ENCODE assay signal across 15 cellular contexts in the genomic region with DNA sequence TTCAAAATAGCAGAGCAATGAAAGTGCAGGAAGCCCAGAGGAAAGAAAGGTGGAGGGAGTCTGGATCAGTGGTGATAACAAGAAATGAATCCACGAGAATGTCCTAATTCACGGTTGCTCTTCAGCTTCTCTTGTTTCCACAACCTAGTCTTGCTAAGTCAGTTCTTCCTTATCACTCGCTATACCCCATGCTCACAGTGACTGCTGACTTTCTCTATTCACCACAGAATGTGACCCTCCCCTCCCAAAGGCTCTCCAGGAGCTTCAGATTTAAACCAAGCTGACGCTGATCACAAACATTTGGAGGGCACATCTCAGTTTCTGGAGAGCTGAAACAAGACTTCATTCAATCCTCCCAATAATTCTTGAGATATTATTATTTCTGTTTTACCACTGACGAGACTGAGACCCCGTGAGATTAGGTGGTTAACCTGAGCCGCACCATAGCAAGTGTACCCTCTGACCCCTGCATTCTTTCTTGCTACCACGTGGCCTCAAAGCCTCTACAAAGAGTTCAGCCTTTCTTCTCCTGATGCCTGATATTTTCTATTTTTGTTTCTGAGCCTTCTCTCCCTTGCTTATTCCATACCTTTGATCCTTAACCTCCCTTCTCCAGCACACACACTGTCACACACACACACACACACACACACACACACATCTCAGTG. TPM values are rescaled to one million over a fixed set of nuclear protein-coding genes. Genes with fewer than 3 reads are reported as not detected.
DNase-seq lines count a peak whose midpoint lies in the region; ATAC-seq and TF ChIP-seq lines count a peak whose summit lies in the region.
"Had no signal": no experiment of that assay in that cellular context is flagged by ENCODE, and none has a peak within 500 bp of the region (broad histone marks: within the 10 kb centered on the region; RNA-seq: fewer than 3 reads in every experiment).

No MANE protein-coding gene starts in this region.

- H2AFZ ChIP-seq in GM23248, result no peak overlapping the region
- H2AFZ ChIP-seq in mesenchymal stem cell (ENCODE audit: low read depth, low read length), result no peak overlapping the region
- H2AFZ ChIP-seq in smooth muscle cell (ENCODE audit: low read depth), result no peak overlapping the region

- H2BK12ac ChIP-seq in mesenchymal stem cell (ENCODE audit: low read length in 2 of 2), result peak overlapping the region in 1 of 2 experiments; percentile 85

- H2BK120ac ChIP-seq in mesenchymal stem cell (ENCODE audit: low read depth, low read length), result no peak overlapping the region

- H2BK15ac ChIP-seq in mesenchymal stem cell (ENCODE audit: low read depth, poor library complexity, severe bottlenecking), result no peak overlapping the region

- H4K91ac ChIP-seq in mesenchymal stem cell (ENCODE audit: low read length), result no peak overlapping the region

- no peak for TF ChIP-seq CTCF in smooth muscle cell (IDR thresholded peaks at IDR 0.05; ENCODE audit: borderline replicate concordance, insufficient read depth, poor library complexity, severe bottlenecking)

- peak overlapping the region; percentile 51; the same call in 1 of the 2 replicates for H3K9ac ChIP-seq in GM23248
- H3K9ac ChIP-seq in mesenchymal stem cell (ENCODE audit: low read length), result peak overlapping the region; percentile 48
- H3K9ac ChIP-seq in smooth muscle cell (ENCODE audit: low read depth), result no peak overlapping the region

- H2BK5ac ChIP-seq in mesenchymal stem cell (ENCODE audit: low read depth, low read length, poor library complexity, severe bottlenecking), result no peak overlapping the region

- H3K4me1 ChIP-seq in GM23248 (ENCODE audit: insufficient read depth), result peaks cover 88% of the 10 kb centered on the region
- peaks cover 7% of the 10 kb centered on the region for H3K4me1 ChIP-seq in mesenchymal stem cell (ENCODE audit: control insufficient read depth, insufficient read depth, low read depth, low read length)
- peaks cover 15% of the 10 kb centered on the region for H3K4me1 ChIP-seq in smooth muscle cell (ENCODE audit: low read depth)
- H3K4me1 ChIP-seq: adrenal gland had no signal

- DNase-seq in GM23248 (no peak), amniotic epithelial cell (ENCODE audit: low read depth) (peak; percentile 41), mesenchymal stem cell (no peak), smooth muscle cell (lab: John Stamatoyannopoulos, UW; ENCODE audit: unreplicated experiment) (no peak), MG63 (no peak), H7 (no peak)
- DNase-seq in stimulated activated CD4-positive, alpha-beta T cell treated with anti-CD3 and anti-CD28 coated beads, Interleukin-4, amount 100 ng/mL, for 24 hours, result no peak
- DNase-seq: adrenal gland; left colon; NCI-H2029; NCI-H510A treated with DMSO at 0.1 percent for 48 hours; SHP77; stimulated activated naive CD8-positive, alpha-beta T cell treated with anti-CD3 and anti-CD28 coated beads, Interleukin-15, Interleukin-2, amounts not matched to agents 100 U/mL and 50 U/mL, for 24 hours had no signal

- peak overlapping the region; percentile 9 for H2AK5ac ChIP-seq in mesenchymal stem cell (ENCODE audit: low read length, severe bottlenecking)

- H3K4me2 ChIP-seq in GM23248 (ENCODE audit: unreplicated experiment), result peak overlapping the region; percentile 53
- H3K4me2 ChIP-seq in mesenchymal stem cell (ENCODE audit: low read length, poor library complexity, severe bottlenecking), result no peak overlapping the region
- peak overlapping the region; percentile 54 for H3K4me2 ChIP-seq in smooth muscle cell

- H4K20me1 ChIP-seq in GM23248 (ENCODE audit: insufficient read depth), result peaks cover 19% of the 10 kb centered on the region; the same call in 1 of the 2 replicates
- H4K20me1 ChIP-seq in smooth muscle cell (ENCODE audit: low read depth), result peaks cover 77% of the 10 kb centered on the region

- H4K8ac ChIP-seq in mesenchymal stem cell (ENCODE audit: low read length), result no peak overlapping the region

- peaks cover 100% of the 10 kb centered on the region for H3K79me2 ChIP-seq in GM23248 (ENCODE audit: insufficient read depth)
- peaks cover 72% of the 10 kb centered on the region for H3K79me2 ChIP-seq in smooth muscle cell (ENCODE audit: low read depth)

- in situ Hi-C loops in GM23248 (cut with MboI), result loop anchor here (10.0 kb wide), 1 partner anchor 265 kb away; no protein-coding TSS in a partner anchor

- H3F3A ChIP-seq in GM23248 (ENCODE audit: insufficient read depth) (peaks cover 97% of the 10 kb centered on the region), smooth muscle cell (ENCODE audit: low read depth) (peaks cover 21% of the 10 kb centered on the region)

- no peak overlapping the region for H3K4ac ChIP-seq in mesenchymal stem cell (ENCODE audit: low read depth in 1 of 2, low read length in 2 of 2)

- H3K18ac ChIP-seq in mesenchymal stem cell (ENCODE audit: low read depth in 1 of 2, low read length in 2 of 2), result peak overlapping the region in 1 of 2 experiments; percentile 34

- H3K27me3 ChIP-seq in GM23248 (replicated peaks; ENCODE audit: insufficient read depth) (no peaks in the 10 kb centered on the region), mesenchymal stem cell (ENCODE audit: control insufficient read depth in 1 of 2, insufficient read depth in 1 of 2, low read length in 2 of 2) (no peaks in the 10 kb centered on the region), smooth muscle cell (ENCODE audit: low read depth) (no peaks in the 10 kb centered on the region), MG63 (no peaks in the 10 kb centered on the region), H7 (ENCODE audit: control insufficient read depth, insufficient read depth, low read length) (no peaks in the 10 kb centered on the region)
- H3K27me3 ChIP-seq: adrenal gland, foreskin keratinocyte had no signal

- peaks cover 12% of the 10 kb centered on the region for H3K79me1 ChIP-seq in mesenchymal stem cell (replicated peaks; ENCODE audit: low read length, poor library complexity, severe bottlenecking)

- no peak overlapping the region for H3K23ac ChIP-seq in mesenchymal stem cell (ENCODE audit: low read length in 2 of 2)

- H3K9me2 ChIP-seq in GM23248 (ENCODE audit: insufficient read depth), result no peaks in the 10 kb centered on the region

- ATAC-seq in HG02678 (IDR thresholded peaks at IDR 0.05; ENCODE audit: unreplicated experiment), result no peak
- ATAC-seq: stimulated activated naive CD8-positive, alpha-beta T cell treated with anti-CD3 and anti-CD28 coated beads, Interleukin-15, Interleukin-2, amounts not matched to agents 100 U/mL and 50 U/mL, for 24 hours had no signal

- H3K27ac ChIP-seq in GM23248 (peak overlapping the region; percentile 70), mesenchymal stem cell (ENCODE audit: low read length, poor library complexity, severe bottlenecking) (peak overlapping the region; percentile 30), smooth muscle cell (ENCODE audit: low read depth) (peak overlapping the region; percentile 83)
- H3K27ac ChIP-seq: adrenal gland, foreskin keratinocyte had no signal

- H3K14ac ChIP-seq in mesenchymal stem cell (ENCODE audit: low read length in 2 of 2), result no peak overlapping the region

- 56 to 61% methylated on average over 8 of the region's 8 CpGs for WGBS in GM23248 (ENCODE audit: low coverage in 1 of 2, low lambda C conversion rate in 2 of 2, missing lambda C conversion rate in 2 of 2), 2 experiments
- 61% methylated on average over 8 of the region's 8 CpGs for whole genome bisulfite sequencing in mesenchymal stem cell
- WGBS in smooth muscle cell (ENCODE audit: low lambda C conversion rate), result 53% methylated on average over 8 of the region's 8 CpGs

- peak overlapping the region; percentile 33 for H3K4me3 ChIP-seq in GM23248
- no peak overlapping the region for H3K4me3 ChIP-seq in mesenchymal stem cell (ENCODE audit: insufficient read depth in 1 of 2, low read depth in 1 of 2, low read length in 2 of 2)
- H3K4me3 ChIP-seq in smooth muscle cell, result no peak overlapping the region
- no peak overlapping the region for H3K4me3 ChIP-seq in MG63
- no peak overlapping the region for H3K4me3 ChIP-seq in H7 (ENCODE audit: insufficient read depth, low read depth, low read length)
- H3K4me3 ChIP-seq: adrenal gland had no signal

- H3K36me3 ChIP-seq in GM23248 (ENCODE audit: low read depth), result peaks cover 21% of the 10 kb centered on the region
- H3K36me3 ChIP-seq in mesenchymal stem cell (ENCODE audit: control insufficient read depth in 1 of 2, insufficient read depth in 2 of 2, low read depth in 1 of 2, low read length in 2 of 2), result no peaks in the 10 kb centered on the region
- no peaks in the 10 kb centered on the region for H3K36me3 ChIP-seq in smooth muscle cell (ENCODE audit: low read depth)
- peaks cover 55% of the 10 kb centered on the region for H3K36me3 ChIP-seq in MG63
- no peaks in the 10 kb centered on the region for H3K36me3 ChIP-seq in H7 (replicated peaks; ENCODE audit: control insufficient read depth, insufficient read depth, low read length)
- H3K36me3 ChIP-seq: adrenal gland had no signal

- H3K9me3 ChIP-seq in GM23248 (ENCODE audit: low read depth) (no peaks in the 10 kb centered on the region), mesenchymal stem cell (ENCODE audit: control insufficient read depth, low read length) (no peaks in the 10 kb centered on the region), smooth muscle cell (replicated peaks; ENCODE audit: low read depth) (no peaks in the 10 kb centered on the region), MG63 (no peaks in the 10 kb centered on the region)
- H3K9me3 ChIP-seq: adrenal gland had no signal

RNA-seq across cellular contexts. Expression of gene CCN1, which starts 10.7 kb away (rescaled TPM):
- 93.5 and 106 TPM in 2 replicates for total RNA-seq in GM23248 (2014; rRNA removed; shearing (Covaris generic))
- polyA plus RNA-seq in GM23248 (2016; fragmentation: Nextera tagmentation; extraction: Ambion mirVana), result 930 and 943 TPM in 2 replicates
- polyA plus RNA-seq in mesenchymal stem cell (2013, experiment 1 of 2), result 408 TPM
- polyA plus RNA-seq in mesenchymal stem cell (2013, experiment 2 of 2), result 395 TPM
- total RNA-seq in smooth muscle cell, result 440 and 450 TPM in 2 replicates
- polyA plus RNA-seq in smooth muscle cell, result 1,412 and 1,766 TPM in 2 replicates
- 171 and 192 TPM in 2 replicates for total RNA-seq in MG63 (2014; rRNA removed; shearing (Covaris generic); ENCODE audit: low replicate concordance)
- total RNA-seq in H7 (2014; rRNA removed; shearing (Covaris generic)), result 9.4 and 9.9 TPM in 2 replicates

Comparison
In these comparisons a context has a peak if more than half of its experiments do, and no peak if none do; other contexts are left out.
1. H3K27ac ChIP-seq: peak in every context shown above with its lines; median percentile 83 in smooth muscle cell; 70 in GM23248; 30 in mesenchymal stem cell.